8 cellular contexts compared by ENCODE assay signal in genomic region chr2:69387770-69388481, GRCh38. TPM values are rescaled to one million over a fixed set of nuclear protein-coding genes. Genes with fewer than 3 reads are reported as not detected.
DNase-seq lines count a peak whose midpoint lies in the region; ATAC-seq and TF ChIP-seq lines count a peak whose summit lies in the region.

No MANE protein-coding gene starts in this region.

- CTCF ChIA-PET in activated CD8-positive, alpha-beta memory T cell treated with anti-CD3 and anti-CD28 coated beads, Interleukin-2, amount 10 ng/mL, durations not matched to agents 7 days and 5 days (lab: Charles Lee): interaction anchor here (0.9 kb wide), 1 partner anchor 12 kb away, joined by 5 read pairs; no protein-coding TSS in a partner anchor

- H3K27me3 ChIP-seq in WERI-Rb-1 (ENCODE audit: insufficient read depth, low read depth, severe bottlenecking) (no peaks in the 10 kb centered on the region), hepatocyte (no peaks in the 10 kb centered on the region)

- H3K9me2 ChIP-seq in hepatocyte (replicated peaks; ENCODE audit: insufficient read depth): no peaks in the 10 kb centered on the region

- H3K4me3 Mint-ChIP-seq in activated CD8-positive, alpha-beta memory T cell treated with anti-CD3 and anti-CD28 coated beads, Interleukin-2, amount 10 ng/mL, durations not matched to agents 7 days and 5 days: peak overlapping the region; percentile 88
- peak overlapping the region; percentile 85 for H3K4me3 Mint-ChIP-seq in stimulated activated memory B cell treated with anti-CD40 and anti-IgM and Interleukin-4, amounts not matched to agents 10 μg/mL and 1 μg/mL and 100 μg/mL, for 72 hours

- peaks cover 18% of the 10 kb centered on the region for H3K4me1 ChIP-seq in hepatocyte (ENCODE audit: insufficient read depth)

- H3K27me3 Mint-ChIP-seq in activated CD8-positive, alpha-beta memory T cell treated with anti-CD3 and anti-CD28 coated beads, Interleukin-2, amount 10 ng/mL, durations not matched to agents 7 days and 5 days: no peaks in the 10 kb centered on the region
- no peaks in the 10 kb centered on the region for H3K27me3 Mint-ChIP-seq in stimulated activated memory B cell treated with anti-CD40 and anti-IgM and Interleukin-4, amounts not matched to agents 10 μg/mL and 1 μg/mL and 100 μg/mL, for 72 hours

- ATAC-seq in activated CD8-positive, alpha-beta memory T cell treated with anti-CD3 and anti-CD28 coated beads, Interleukin-2, amount 10 ng/mL, durations not matched to agents 7 days and 5 days: no peak
- ATAC-seq in stimulated activated memory B cell treated with anti-CD40 and anti-IgM and Interleukin-4, amounts not matched to agents 10 μg/mL and 1 μg/mL and 100 μg/mL, for 72 hours: no peak
- ATAC-seq in HG02885 (IDR thresholded peaks at IDR 0.05; ENCODE audit: poor library complexity, unreplicated experiment): no peak

- peak overlapping the region; percentile 71 for H3K4me3 ChIP-seq in WERI-Rb-1 (ENCODE audit: low read depth, low read length)
- peak overlapping the region; percentile 18 for H3K4me3 ChIP-seq in hepatocyte

- H4K20me1 ChIP-seq in hepatocyte (ENCODE audit: insufficient read depth, poor library complexity, severe bottlenecking): peaks cover 25% of the 10 kb centered on the region

- DNase-seq in activated CD8-positive, alpha-beta memory T cell treated with anti-CD3 and anti-CD28 coated beads, Interleukin-2, amount 10 ng/mL, durations not matched to agents 7 days and 5 days: no peak
- DNase-seq in activated CD8-positive, alpha-beta memory T cell treated with anti-CD3 and anti-CD28 coated beads for 24 hours: no peak
- DNase-seq in WERI-Rb-1 (no peak), hepatocyte (ENCODE audit: low spot score) (peak; percentile 34), NK-92 (lab: John Stamatoyannopoulos, UW; ENCODE audit: unreplicated experiment) (no peak), GM13976 (ENCODE audit: low spot score) (no peak)

- TF ChIP-seq CTCF in WERI-Rb-1 (IDR thresholded peaks at IDR 0.05; ENCODE audit: low read depth, low read length) (no peak), hepatocyte (IDR thresholded peaks at IDR 0.05; ENCODE audit: poor library complexity) (no peak), GM13976 (IDR thresholded peaks at IDR 0.05; ENCODE audit: borderline replicate concordance, control extremely low read depth, extremely low read depth, insufficient read depth, missing control alignments) (no peak)

- H2AFZ ChIP-seq in hepatocyte: peak overlapping the region; percentile 60

- H3K9me3 ChIP-seq in WERI-Rb-1 (ENCODE audit: severe bottlenecking) (no peaks in the 10 kb centered on the region), hepatocyte (ENCODE audit: low read depth) (no peaks in the 10 kb centered on the region)

- H3K36me3 ChIP-seq in WERI-Rb-1: peaks cover 6% of the 10 kb centered on the region; the same call in 1 of the 2 replicates
- no peaks in the 10 kb centered on the region for H3K36me3 ChIP-seq in hepatocyte (replicated peaks; ENCODE audit: insufficient read depth, low read depth)

- H3K27ac ChIP-seq in WERI-Rb-1: peak overlapping the region; percentile 70
- peak overlapping the region; percentile 85 for H3K27ac ChIP-seq in hepatocyte

- peaks cover 28% of the 10 kb centered on the region for H3K4me1 Mint-ChIP-seq in activated CD8-positive, alpha-beta memory T cell treated with anti-CD3 and anti-CD28 coated beads, Interleukin-2, amount 10 ng/mL, durations not matched to agents 7 days and 5 days
- H3K4me1 Mint-ChIP-seq in stimulated activated memory B cell treated with anti-CD40 and anti-IgM and Interleukin-4, amounts not matched to agents 10 μg/mL and 1 μg/mL and 100 μg/mL, for 72 hours: peaks cover 30% of the 10 kb centered on the region

- no peak overlapping the region for H3K27ac Mint-ChIP-seq in activated CD8-positive, alpha-beta memory T cell treated with anti-CD3 and anti-CD28 coated beads, Interleukin-2, amount 10 ng/mL, durations not matched to agents 7 days and 5 days
- peak overlapping the region; percentile 85 for H3K27ac Mint-ChIP-seq in stimulated activated memory B cell treated with anti-CD40 and anti-IgM and Interleukin-4, amounts not matched to agents 10 μg/mL and 1 μg/mL and 100 μg/mL, for 72 hours

- in situ Hi-C loops in GM13976 (cut with MboI; ENCODE audit: low sequenced_read_pairs, unreplicated experiment): no loop called here

- H3K9me3 Mint-ChIP-seq in activated CD8-positive, alpha-beta memory T cell treated with anti-CD3 and anti-CD28 coated beads, Interleukin-2, amount 10 ng/mL, durations not matched to agents 7 days and 5 days (ENCODE audit: low read depth): no peaks in the 10 kb centered on the region
- H3K9me3 Mint-ChIP-seq in stimulated activated memory B cell treated with anti-CD40 and anti-IgM and Interleukin-4, amounts not matched to agents 10 μg/mL and 1 μg/mL and 100 μg/mL, for 72 hours: no peaks in the 10 kb centered on the region

- H3K4me2 ChIP-seq in hepatocyte: peak overlapping the region; percentile 75

- WGBS in hepatocyte (ENCODE audit: low lambda C conversion rate, missing lambda C conversion rate): 66% methylated on average over 14 of the region's 14 CpGs

- no peaks in the 10 kb centered on the region for H3K36me3 Mint-ChIP-seq in activated CD8-positive, alpha-beta memory T cell treated with anti-CD3 and anti-CD28 coated beads, Interleukin-2, amount 10 ng/mL, durations not matched to agents 7 days and 5 days
- peaks cover under 1% of the 10 kb centered on the region for H3K36me3 Mint-ChIP-seq in stimulated activated memory B cell treated with anti-CD40 and anti-IgM and Interleukin-4, amounts not matched to agents 10 μg/mL and 1 μg/mL and 100 μg/mL, for 72 hours

- peaks cover 41% of the 10 kb centered on the region for H3K79me2 ChIP-seq in hepatocyte

RNA-seq across cellular contexts. Expression of gene GFPT1, which starts 0.9 kb away (rescaled TPM):
- 10 to 100 TPM; 21.7 to 22.8 TPM for total RNA-seq in activated CD8-positive, alpha-beta memory T cell treated with anti-CD3 and anti-CD28 coated beads, Interleukin-2, amount 10 ng/mL, durations not matched to agents 7 days and 5 days
- total RNA-seq in hepatocyte: 75.4 and 80.0 TPM in 2 replicates
- polyA plus RNA-seq in hepatocyte: 58.2 and 62.7 TPM in 2 replicates

RNA-seq across cellular contexts. Expression of gene NFU1, which starts 49.3 kb away (rescaled TPM):
- total RNA-seq in activated CD8-positive, alpha-beta memory T cell treated with anti-CD3 and anti-CD28 coated beads, Interleukin-2, amount 10 ng/mL, durations not matched to agents 7 days and 5 days: 10 to 100 TPM; 28.5 to 40.9 TPM
- total RNA-seq in hepatocyte: 38.2 and 50.6 TPM in 2 replicates
- polyA plus RNA-seq in hepatocyte: 78.2 and 79.1 TPM in 2 replicates
